In the genomic region with DNA sequence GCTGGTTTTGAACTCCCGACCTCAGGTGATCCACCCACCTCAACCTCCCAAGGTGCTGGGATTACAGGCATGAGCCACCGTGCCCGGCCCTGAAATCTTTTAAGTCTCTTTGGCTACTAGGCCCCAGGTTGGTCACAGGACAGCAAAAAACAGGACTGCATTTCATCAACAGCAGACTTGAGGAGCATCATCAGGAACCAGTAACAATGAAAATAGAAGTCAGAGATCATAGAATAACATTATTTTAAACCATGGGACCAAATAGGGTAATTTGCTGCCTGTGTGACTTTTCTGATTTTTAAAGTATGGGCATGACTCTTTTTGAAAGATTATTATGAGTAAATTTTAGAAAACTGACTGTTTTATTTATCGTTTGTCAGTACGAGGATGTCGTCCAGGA, we compare ENCODE assay signal across 13 cellular contexts. TPM values are rescaled to one million over a fixed set of nuclear protein-coding genes. Genes with fewer than 3 reads are reported as not detected.
DNase-seq lines count a peak whose midpoint lies in the region; ATAC-seq and TF ChIP-seq lines count a peak whose summit lies in the region.
"Had no signal": no experiment of that assay in that cellular context is flagged by ENCODE, and none has a peak within 500 bp of the region (broad histone marks: within the 10 kb centered on the region; RNA-seq: fewer than 3 reads in every experiment).

No MANE protein-coding gene starts in this region.

- H3K4me1 Mint-ChIP-seq in effector memory CD8-positive, alpha-beta T cell (ENCODE audit: low read depth in 2 of 2): peaks cover 12 to 42% of the 10 kb centered on the region in 2 donors

- no peaks in the 10 kb centered on the region for H3K9me3 Mint-ChIP-seq in effector memory CD8-positive, alpha-beta T cell

- no peaks in the 10 kb centered on the region for H3K27me3 ChIP-seq in psoas muscle (ENCODE audit: insufficient read depth in 3 of 3, low read length in 2 of 3)
- no peaks in the 10 kb centered on the region for H3K27me3 ChIP-seq in upper lobe of right lung

- intact Hi-C loops in psoas muscle (cut with DNase I) (no loop called here), upper lobe of right lung (cut with DNase I) (no loop called here)

- H3K27ac ChIP-seq in psoas muscle: peak overlapping the region; percentile 85
- no peak overlapping the region for H3K27ac ChIP-seq in upper lobe of right lung

- WGBS in psoas muscle, 3 donors: 42 to 63% (median 46%) methylated on average over 6 of the region's 6 CpGs

- H3K9me3 ChIP-seq in psoas muscle (no peaks in the 10 kb centered on the region), upper lobe of right lung (no peaks in the 10 kb centered on the region)
- H3K9me3 ChIP-seq: Caco-2 had no signal

- H3K4me1 ChIP-seq in psoas muscle: peaks cover 82% of the 10 kb centered on the region
- H3K4me1 ChIP-seq in upper lobe of right lung: peaks cover 17% of the 10 kb centered on the region
- H3K4me1 ChIP-seq: Caco-2 had no signal

- CTCF ChIA-PET in HEK293T (lab: Yijun Ruan, JAX): no interaction called here

- DNase-seq in stimulated activated CD4-positive, alpha-beta T cell treated with anti-CD3 and anti-CD28 coated beads, Interleukin-1b, Interleukin-23, amount 100 ng/mL, for 48 hours: peak; percentile 10
- no peak for DNase-seq in stimulated activated CD4-positive, alpha-beta T cell treated with anti-CD3 and anti-CD28 coated beads, Interleukin-4, amount 100 ng/mL, for 1 hour
- DNase-seq in effector memory CD8-positive, alpha-beta T cell: no peak
- DNase-seq in psoas muscle (no peak), upper lobe of right lung (no peak), nucleus accumbens (lab: John Stamatoyannopoulos, UW) (no peak), HEK293T (ENCODE audit: extremely low spot score) (no peak)
- DNase-seq: Caco-2, DMS153, KG1, NCI-H2081 treated with DMSO at 0.1 percent for 48 hours, NCI-H510A treated with DMSO at 0.1 percent for 48 hours, NCI-H82 had no signal

- POLR2A ChIA-PET in HEK293T (lab: Yijun Ruan, JAX): no interaction called here

- H3K36me3 Mint-ChIP-seq in effector memory CD8-positive, alpha-beta T cell (ENCODE audit: insufficient read depth): peaks cover 72% of the 10 kb centered on the region

- H3K27ac Mint-ChIP-seq in effector memory CD8-positive, alpha-beta T cell: peak overlapping the region; percentile 44 to 66

- TF ChIP-seq CTCF in psoas muscle (IDR thresholded peaks at IDR 0.05) (no peak), upper lobe of right lung (IDR thresholded peaks at IDR 0.05) (no peak)

- H3K4me3 ChIP-seq in psoas muscle (no peak overlapping the region), upper lobe of right lung (no peak overlapping the region)

- no peak overlapping the region for H3K4me3 Mint-ChIP-seq in effector memory CD8-positive, alpha-beta T cell

- H3K36me3 ChIP-seq in psoas muscle (ENCODE audit: insufficient read depth in 1 of 2, low read depth in 1 of 2): peaks cover 0 to 50% of the 10 kb centered on the region in 2 donors
- H3K36me3 ChIP-seq in upper lobe of right lung: peaks cover 51% of the 10 kb centered on the region

- no peak for ATAC-seq in effector memory CD8-positive, alpha-beta T cell (replicated peaks)
- no peak for ATAC-seq in psoas muscle
- ATAC-seq in upper lobe of right lung: no peak

- H3K27me3 Mint-ChIP-seq in effector memory CD8-positive, alpha-beta T cell: no peaks in the 10 kb centered on the region

TF ChIP-seq in HEK293T, 16 proteins besides CTCF, POLR2A, EP300 and RAD21:
- no peak for TF ChIP-seq SP1 (IDR thresholded peaks at IDR 0.05)
- no peak for TF ChIP-seq LEF1 (IDR thresholded peaks at IDR 0.05; ENCODE audit: borderline replicate concordance)
- TF ChIP-seq, protein P1, sequence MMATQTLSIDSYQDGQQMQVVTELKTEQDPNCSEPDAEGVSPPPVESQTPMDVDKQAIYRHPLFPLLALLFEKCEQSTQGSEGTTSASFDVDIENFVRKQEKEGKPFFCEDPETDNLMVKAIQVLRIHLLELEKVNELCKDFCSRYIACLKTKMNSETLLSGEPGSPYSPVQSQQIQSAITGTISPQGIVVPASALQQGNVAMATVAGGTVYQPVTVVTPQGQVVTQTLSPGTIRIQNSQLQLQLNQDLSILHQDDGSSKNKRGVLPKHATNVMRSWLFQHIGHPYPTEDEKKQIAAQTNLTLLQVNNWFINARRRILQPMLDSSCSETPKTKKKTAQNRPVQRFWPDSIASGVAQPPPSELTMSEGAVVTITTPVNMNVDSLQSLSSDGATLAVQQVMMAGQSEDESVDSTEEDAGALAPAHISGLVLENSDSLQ (IDR thresholded peaks at IDR 0.05): no peak
- no peak for TF ChIP-seq FOXA1 (IDR thresholded peaks at IDR 0.05)
- TF ChIP-seq CTBP1 (IDR thresholded peaks at IDR 0.05; ENCODE audit: borderline replicate concordance): no peak
- TF ChIP-seq NFRKB (IDR thresholded peaks at IDR 0.05): no peak
- TF ChIP-seq TARDBP (IDR thresholded peaks at IDR 0.05): no peak
- TF ChIP-seq SUZ12 (IDR thresholded peaks at IDR 0.05): no peak
- no peak for TF ChIP-seq ARNT (IDR thresholded peaks at IDR 0.05)
- no peak for TF ChIP-seq ZNF384 (IDR thresholded peaks at IDR 0.05)
- TF ChIP-seq FOXK2 (IDR thresholded peaks at IDR 0.05): no peak
- TF ChIP-seq L3MBTL2 (conservative IDR thresholded peaks at IDR 0.05): no peak
- no peak for TF ChIP-seq BHLHE40 (IDR thresholded peaks at IDR 0.05; ENCODE audit: borderline replicate concordance)
- no peak for TF ChIP-seq FOXM1 (IDR thresholded peaks at IDR 0.05; ENCODE audit: borderline replicate concordance)
- no peak for TF ChIP-seq ELF4 (IDR thresholded peaks at IDR 0.05)
- TF ChIP-seq HDGF (IDR thresholded peaks at IDR 0.05; ENCODE audit: borderline replicate concordance): no peak

RNA-seq across cellular contexts. Expression of a gene that starts 24.8 kb away (rescaled TPM):
- 100 to 1,000 TPM; 448 to 628 (median 556) TPM for total RNA-seq in psoas muscle
- 100 to 1,000 TPM; 191 to 373 (median 226) TPM for polyA plus RNA-seq in psoas muscle
- total RNA-seq in upper lobe of right lung: 256 TPM

RNA-seq across cellular contexts. Expression of a gene that starts 34.2 kb away (rescaled TPM):
- total RNA-seq in psoas muscle (under 1 TPM; 0.17 to 0.61 (median 0.31) TPM), upper lobe of right lung (1.5 TPM)
- polyA plus RNA-seq in psoas muscle: under 1 TPM in 2 of 3 donors, not detected in 1; 0.07 to 0.31 TPM
